In genomic region chr2:112646791-112647720, GRCh38 we compare ENCODE assay signal across 8 cellular contexts. TPM values are rescaled to one million over a fixed set of nuclear protein-coding genes. Genes with fewer than 3 reads are reported as not detected.
DNase-seq lines count a peak whose midpoint lies in the region; ATAC-seq and TF ChIP-seq lines count a peak whose summit lies in the region.

No MANE protein-coding gene starts in this region.

- TF ChIP-seq CTCF in neural crest cell (conservative IDR thresholded peaks at IDR 0.05) (no peak), omental fat pad (IDR thresholded peaks at IDR 0.05) (no peak)

- H3K27me3 Mint-ChIP-seq in activated T-cell treated with anti-CD3 and anti-CD28 coated beads, Interleukin-2, amount 50 U/mL, for 4 hours (ENCODE audit: low read depth), result no peaks in the 10 kb centered on the region
- H3K27me3 Mint-ChIP-seq in neural crest cell (ENCODE audit: low read depth), result peaks cover 21% of the 10 kb centered on the region

- peaks cover 61% of the 10 kb centered on the region for H3K4me1 Mint-ChIP-seq in activated T-cell treated with anti-CD3 and anti-CD28 coated beads, Interleukin-2, amount 50 U/mL, for 4 hours (ENCODE audit: low read depth)
- peaks cover 45% of the 10 kb centered on the region for H3K4me1 Mint-ChIP-seq in neural crest cell

- H3K27me3 ChIP-seq in effector memory CD4-positive, alpha-beta T cell (replicated peaks; ENCODE audit: control insufficient read depth, insufficient read depth, low read length, poor library complexity, severe bottlenecking), result no peaks in the 10 kb centered on the region

- peaks cover 43% of the 10 kb centered on the region for H3K36me3 Mint-ChIP-seq in activated T-cell treated with anti-CD3 and anti-CD28 coated beads, Interleukin-2, amount 50 U/mL, for 4 hours (ENCODE audit: insufficient read depth)
- peaks cover 21% of the 10 kb centered on the region for H3K36me3 Mint-ChIP-seq in neural crest cell (ENCODE audit: low read depth)

- no peak for ATAC-seq in activated T-cell treated with anti-CD3 and anti-CD28 coated beads, Interleukin-2, amount 50 U/mL, for 4 hours
- ATAC-seq in omental fat pad (ENCODE audit: low FRiP score) (no peak), HG03565 (IDR thresholded peaks at IDR 0.05; ENCODE audit: unreplicated experiment) (no peak)

- H3K4me3 ChIP-seq in effector memory CD4-positive, alpha-beta T cell (ENCODE audit: insufficient read depth, low read depth, low read length, poor library complexity, severe bottlenecking), result peak overlapping the region; percentile 90

- H3K4me3 Mint-ChIP-seq in activated T-cell treated with anti-CD3 and anti-CD28 coated beads, Interleukin-2, amount 50 U/mL, for 4 hours, result peak overlapping the region; percentile 94
- peak overlapping the region; percentile 95 for H3K4me3 Mint-ChIP-seq in neural crest cell

- no peaks in the 10 kb centered on the region for H3K9me3 ChIP-seq in effector memory CD4-positive, alpha-beta T cell (ENCODE audit: control insufficient read depth, low read length)

- H3K27ac ChIP-seq in effector memory CD4-positive, alpha-beta T cell (ENCODE audit: insufficient read depth, low read length, poor library complexity, severe bottlenecking), result peak overlapping the region; percentile 90

- H3K36me3 ChIP-seq in effector memory CD4-positive, alpha-beta T cell (ENCODE audit: control insufficient read depth, insufficient read depth, low read length), result peaks cover 12% of the 10 kb centered on the region

- peak overlapping the region; percentile 97 for H3K27ac Mint-ChIP-seq in neural crest cell (ENCODE audit: unreplicated experiment)

- DNase-seq in activated T-cell treated with anti-CD3 and anti-CD28 coated beads, Interleukin-2, amount 50 U/mL, for 4 hours, result no peak
- DNase-seq in activated T-cell treated with anti-CD3 and anti-CD28 coated beads for 4 hours (no peak), OCI-M1 (lab: John Stamatoyannopoulos, UW) (peak; percentile 54), neural crest cell (ENCODE audit: low read depth, low spot score) (peak; percentile 14), omental fat pad (ENCODE audit: low spot score) (no peak), hippocampal formation (lab: John Stamatoyannopoulos, UW) (no peak)
- DNase-seq in effector memory CD4-positive, alpha-beta T cell, result no peak

- no peaks in the 10 kb centered on the region for H3K9me3 Mint-ChIP-seq in activated T-cell treated with anti-CD3 and anti-CD28 coated beads, Interleukin-2, amount 50 U/mL, for 4 hours
- H3K9me3 Mint-ChIP-seq in neural crest cell, result no peaks in the 10 kb centered on the region

- H3K4me1 ChIP-seq in effector memory CD4-positive, alpha-beta T cell (ENCODE audit: control insufficient read depth, insufficient read depth, low read length, poor library complexity, severe bottlenecking), result peaks cover 34% of the 10 kb centered on the region

RNA-seq across cellular contexts. Expression of gene SLC20A1, which starts 1.3 kb away (rescaled TPM):
- 10 to 100 TPM; 68.2 to 79.7 (median 71.6) TPM for total RNA-seq in activated T-cell treated with anti-CD3 and anti-CD28 coated beads, Interleukin-2, amount 50 U/mL, for 4 hours
- total RNA-seq in neural crest cell (114 and 116 TPM in 2 replicates), omental fat pad (100 to 1,000 TPM in 2 of 4 donors, 10 to 100 TPM in 2; 33.1 to 299 (median 88.2) TPM)

Comparison
In these comparisons a context has a peak if more than half of its experiments do, and no peak if none do; other contexts are left out.
1. DNase-seq: peak in OCI-M1 (single experiment) and neural crest cell (single experiment); none in activated T-cell treated with anti-CD3 and anti-CD28 coated beads, Interleukin-2, amount 50 U/mL, for 4 hours (single experiment), activated T-cell treated with anti-CD3 and anti-CD28 coated beads for 4 hours (single experiment), effector memory CD4-positive, alpha-beta T cell (0 of 3), omental fat pad (single experiment) and hippocampal formation (0 of 2).